1 cellular context compared by ENCODE assay signal in genomic region chr17:76152580-76152979, GRCh38.
TF ChIP-seq lines count a peak whose summit lies in the region.

No MANE protein-coding gene starts in this region.

TF ChIP-seq in HCT116, 20 proteins besides CTCF, POLR2A, EP300 and RAD21:
- no peak for TF ChIP-seq EZH2phosphoT487 (IDR thresholded peaks at IDR 0.05; ENCODE audit: borderline replicate concordance)
- TF ChIP-seq, protein P1, sequence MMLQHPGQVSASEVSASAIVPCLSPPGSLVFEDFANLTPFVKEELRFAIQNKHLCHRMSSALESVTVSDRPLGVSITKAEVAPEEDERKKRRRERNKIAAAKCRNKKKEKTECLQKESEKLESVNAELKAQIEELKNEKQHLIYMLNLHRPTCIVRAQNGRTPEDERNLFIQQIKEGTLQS (IDR thresholded peaks at IDR 0.05): no peak
- no peak for TF ChIP-seq EZH2 (IDR thresholded peaks at IDR 0.05)
- no peak for TF ChIP-seq EGR1 (IDR thresholded peaks at IDR 0.05; ENCODE audit: low read depth)
- no peak for TF ChIP-seq SRF (IDR thresholded peaks at IDR 0.05; ENCODE audit: low read depth)
- TF ChIP-seq MAX (IDR thresholded peaks at IDR 0.05): no peak; the same call in 1 of the 2 replicates
